ENCODE assay signal across 12 cellular contexts in genomic region chr4:41432889-41433288, GRCh38.
DNase-seq lines count a peak whose midpoint lies in the region; ATAC-seq and TF ChIP-seq lines count a peak whose summit lies in the region.
"Had no signal": no experiment of that assay in that cellular context is flagged by ENCODE, and none has a peak within 500 bp of the region (broad histone marks: within the 10 kb centered on the region; RNA-seq: fewer than 3 reads in every experiment).

No MANE protein-coding gene starts in this region.

- peak; percentile 84 for DNase-seq in AG09309 (ENCODE audit: low read depth)
- DNase-seq in endodermal cell, result peak; percentile 65
- DNase-seq in midbrain (lab: John Stamatoyannopoulos, UW), result peak; percentile 42
- DNase-seq in HuH-7 (ENCODE audit: low spot score), result no peak
- DNase-seq in activated CD4-positive, CD25-positive, alpha-beta regulatory T cell (lab: John Stamatoyannopoulos, UW), result no peak
- no peak for DNase-seq in activated naive CD4-positive, alpha-beta T cell treated with anti-CD3 and anti-CD28 coated beads, Interleukin-2, amount 50 U/mL, for 16 hours
- DNase-seq: activated gamma-delta T cell; CD4-positive, CD25-positive, alpha-beta regulatory T cell; NCI-H526 treated with DMSO at 0.1 percent for 48 hours had no signal

- no peak; the same call in 1 of the 2 replicates for TF ChIP-seq RAD21 in Ishikawa (IDR thresholded peaks at IDR 0.05; ENCODE audit: low read depth)

- no peak for TF ChIP-seq CTCF in AG09309 (IDR thresholded peaks at IDR 0.05; ENCODE audit: control insufficient read depth, insufficient read depth, low read depth, low read length, missing control alignments)
- no peak for TF ChIP-seq CTCF in endodermal cell (conservative IDR thresholded peaks at IDR 0.05)

- no peaks in the 10 kb centered on the region for H3K36me3 ChIP-seq in endodermal cell (ENCODE audit: control insufficient read depth, insufficient read depth, low read length)

- peaks cover 4% of the 10 kb centered on the region for H3K27me3 ChIP-seq in endodermal cell (ENCODE audit: control insufficient read depth, insufficient read depth, low read length, poor library complexity, severe bottlenecking)

- H3K4me1 ChIP-seq in endodermal cell (ENCODE audit: control insufficient read depth, insufficient read depth, low read length), result peaks cover 15% of the 10 kb centered on the region

- peak; percentile 88 for TF ChIP-seq EP300 in Ishikawa (IDR thresholded peaks at IDR 0.05; ENCODE audit: borderline replicate concordance)

- H3K27ac ChIP-seq in endodermal cell (ENCODE audit: low read depth, low read length), result peak overlapping the region; percentile 92

- H3K4me1 Mint-ChIP-seq in endodermal cell, result peaks cover 46% of the 10 kb centered on the region
- H3K4me1 Mint-ChIP-seq: CD4-positive, CD25-positive, alpha-beta regulatory T cell had no signal

- H3K9ac ChIP-seq in endodermal cell (ENCODE audit: extremely low read depth, low read length, poor library complexity, severe bottlenecking), result peak overlapping the region; percentile 4

- no peak overlapping the region for H3K4me3 Mint-ChIP-seq in endodermal cell
- H3K4me3 Mint-ChIP-seq: CD4-positive, CD25-positive, alpha-beta regulatory T cell had no signal

- no peaks in the 10 kb centered on the region for H3K36me3 Mint-ChIP-seq in endodermal cell (ENCODE audit: low read depth)
- H3K36me3 Mint-ChIP-seq: CD4-positive, CD25-positive, alpha-beta regulatory T cell had no signal

- peaks cover 5% of the 10 kb centered on the region for H3K9me3 ChIP-seq in endodermal cell (ENCODE audit: control insufficient read depth, low read length)

- H3K4me3 ChIP-seq in AG09309 (ENCODE audit: control insufficient read depth, low read depth, low read length), result no peak overlapping the region
- H3K4me3 ChIP-seq in endodermal cell (ENCODE audit: low read length), result no peak overlapping the region

- WGBS in endodermal cell (ENCODE audit: insufficient coverage in 1 of 2, insufficient read length in 1 of 2), 2 experiments, result 0 to 16% methylated on average over 2 to 5 of the region's 5 CpGs

- peaks cover 2% of the 10 kb centered on the region for H3K9me3 Mint-ChIP-seq in endodermal cell

- peaks cover 33% of the 10 kb centered on the region for H3K27me3 Mint-ChIP-seq in endodermal cell (ENCODE audit: insufficient read depth)
- H3K27me3 Mint-ChIP-seq: progenitor cell of endocrine pancreas had no signal

- no peak for ATAC-seq in HG03469 (IDR thresholded peaks at IDR 0.05; ENCODE audit: unreplicated experiment)

- peak overlapping the region; percentile 79 for H3K27ac Mint-ChIP-seq in endodermal cell
- H3K27ac Mint-ChIP-seq: CD4-positive, CD25-positive, alpha-beta regulatory T cell; progenitor cell of endocrine pancreas had no signal

TF ChIP-seq in Ishikawa, 13 proteins besides CTCF, POLR2A, EP300 and RAD21:
- TF ChIP-seq TAF1 (IDR thresholded peaks at IDR 0.05; ENCODE audit: low read depth) (no peak), NFIC (IDR thresholded peaks at IDR 0.05) (peak; percentile 53), USF1 (IDR thresholded peaks at IDR 0.05) (no peak), YY1 (IDR thresholded peaks at IDR 0.05; ENCODE audit: low read depth) (no peak), EGR1 (IDR thresholded peaks at IDR 0.05) (no peak), TCF12 (IDR thresholded peaks at IDR 0.05; ENCODE audit: low read depth) (peak; percentile 75), CREB1 (IDR thresholded peaks at IDR 0.05; ENCODE audit: low read depth) (no peak), REST (IDR thresholded peaks at IDR 0.05; ENCODE audit: low read depth) (no peak), TEAD4 (IDR thresholded peaks at IDR 0.05) (peak; percentile 99), CEBPB (IDR thresholded peaks at IDR 0.05) (peak; percentile 98), MAX (IDR thresholded peaks at IDR 0.05) (peak; percentile 53; the same call in 1 of the 2 replicates), FOXM1 (IDR thresholded peaks at IDR 0.05; ENCODE audit: borderline replicate concordance, low read depth) (peak; percentile 51; the same call in 1 of the 2 replicates), ZBTB7A (IDR thresholded peaks at IDR 0.05; ENCODE audit: low read depth) (no peak)
TF ChIP-seq in Ishikawa: peak in this region for 6.

Comparison
In these comparisons a context has a peak if more than half of its experiments do, and no peak if none do; other contexts are left out.
1. DNase-seq: peak in AG09309 (single experiment), endodermal cell (single experiment) and midbrain (single experiment); none in HuH-7 (single experiment), activated CD4-positive, CD25-positive, alpha-beta regulatory T cell (0 of 4) and activated naive CD4-positive, alpha-beta T cell treated with anti-CD3 and anti-CD28 coated beads, Interleukin-2, amount 50 U/mL, for 16 hours (single experiment).